Comparison of ENCODE assay signal across 8 cellular contexts in the genomic region with DNA sequence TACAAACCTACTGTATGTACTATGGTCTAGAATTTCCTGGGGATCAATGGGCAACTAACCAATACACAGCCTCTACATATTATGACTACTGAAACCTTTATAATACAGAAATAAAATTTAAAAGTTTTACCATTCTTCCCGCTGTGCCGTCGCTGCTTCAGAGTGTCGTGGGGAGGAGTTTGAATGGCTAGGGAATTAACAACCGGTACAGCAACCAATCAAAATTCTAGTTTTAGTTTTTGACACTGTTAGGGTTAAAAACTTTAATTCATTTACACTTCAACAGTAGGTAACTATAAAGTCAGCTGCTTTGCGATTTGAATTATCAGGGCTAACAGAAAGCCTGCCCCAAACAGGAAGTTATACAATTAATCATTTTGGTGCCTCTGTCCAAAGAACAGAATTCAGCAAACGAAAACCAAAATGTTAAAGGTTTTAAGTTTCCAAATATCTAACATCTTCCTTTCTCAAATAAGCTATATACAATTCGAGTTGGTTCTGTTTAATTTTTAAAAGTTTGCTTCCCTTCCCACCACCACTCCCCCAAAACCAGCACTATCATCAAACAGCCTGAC. TPM values are rescaled to one million over a fixed set of nuclear protein-coding genes. Genes with fewer than 3 reads are reported as not detected.
DNase-seq lines count a peak whose midpoint lies in the region; ATAC-seq and TF ChIP-seq lines count a peak whose summit lies in the region.

No MANE protein-coding gene starts in this region.

- peak overlapping the region; percentile 98 for H3K4me3 Mint-ChIP-seq in activated naive CD4-positive, alpha-beta T cell treated with anti-CD3 and anti-CD28 coated beads, Interleukin-2, amount 10 ng/mL, durations not matched to agents 7 days and 5 days
- H3K4me3 Mint-ChIP-seq in activated T-helper 17 cell treated with anti-CD3 and anti-CD28 coated beads, Interleukin-2, amount 50 U/mL, for 72 hours = peak overlapping the region; percentile 100

- H3K9me3 ChIP-seq in testis = no peaks in the 10 kb centered on the region

- intact Hi-C loops in testis (cut with DNase I; ENCODE audit: low total_unique reads) = loop anchor here (5.0 to 10.0 kb wide), 2 partner anchors 61 to 423 kb away; partner anchors contain the start of genes ENOPH1, HNRNPDL and SCD5

- no peak for TF ChIP-seq POLR2A in testis (IDR thresholded peaks at IDR 0.05)

- no peaks in the 10 kb centered on the region for H3K9me3 Mint-ChIP-seq in activated naive CD4-positive, alpha-beta T cell treated with anti-CD3 and anti-CD28 coated beads, Interleukin-2, amount 10 ng/mL, durations not matched to agents 7 days and 5 days
- H3K9me3 Mint-ChIP-seq in activated T-helper 17 cell treated with anti-CD3 and anti-CD28 coated beads, Interleukin-2, amount 50 U/mL, for 72 hours = no peaks in the 10 kb centered on the region

- H3K27me3 Mint-ChIP-seq in activated naive CD4-positive, alpha-beta T cell treated with anti-CD3 and anti-CD28 coated beads, Interleukin-2, amount 10 ng/mL, durations not matched to agents 7 days and 5 days = peaks cover 7% of the 10 kb centered on the region
- H3K27me3 Mint-ChIP-seq in activated T-helper 17 cell treated with anti-CD3 and anti-CD28 coated beads, Interleukin-2, amount 50 U/mL, for 72 hours = no peaks in the 10 kb centered on the region

- peaks cover 35% of the 10 kb centered on the region for H3K4me1 ChIP-seq in testis

- no peak for DNase-seq in activated naive CD4-positive, alpha-beta T cell treated with anti-CD3 and anti-CD28 coated beads, Interleukin-2, amount 10 ng/mL, durations not matched to agents 7 days and 5 days
- DNase-seq in activated naive CD4-positive, alpha-beta T cell (lab: John Stamatoyannopoulos, UW) = no peak
- DNase-seq in iris pigment epithelial cell (ENCODE audit: low read depth) (peak; percentile 18), testis (no peak)

- 1 to 2% methylated on average over 8 of the region's 8 CpGs for WGBS in testis, 2 donors

- ATAC-seq in activated T-helper 17 cell treated with anti-CD3 and anti-CD28 coated beads, Interleukin-2, amount 50 U/mL, for 72 hours (replicated peaks) = no peak
- ATAC-seq in GM19463 (IDR thresholded peaks at IDR 0.05; ENCODE audit: unreplicated experiment) (no peak), GM21528 (IDR thresholded peaks at IDR 0.05; ENCODE audit: low FRiP score, unreplicated experiment) (no peak), GM21447 (IDR thresholded peaks at IDR 0.05; ENCODE audit: unreplicated experiment) (no peak)

- no peaks in the 10 kb centered on the region for H3K27me3 ChIP-seq in testis

- peak overlapping the region in 1 of 2 donors; percentile 100 for H3K27ac ChIP-seq in testis

- CTCF ChIA-PET in activated naive CD4-positive, alpha-beta T cell treated with anti-CD3 and anti-CD28 coated beads, Interleukin-2, amount 10 ng/mL, durations not matched to agents 7 days and 5 days (lab: Charles Lee) = interaction anchor here (3.6 to 3.7 kb wide), 2 partner anchors 11 to 57 kb away, joined by 17 to 22 read pairs; no protein-coding TSS in a partner anchor

- H3K4me3 ChIP-seq in testis = peak overlapping the region; percentile 98 to 99

- peaks cover 56% of the 10 kb centered on the region for H3K4me1 Mint-ChIP-seq in activated naive CD4-positive, alpha-beta T cell treated with anti-CD3 and anti-CD28 coated beads, Interleukin-2, amount 10 ng/mL, durations not matched to agents 7 days and 5 days
- peaks cover 33% of the 10 kb centered on the region for H3K4me1 Mint-ChIP-seq in activated T-helper 17 cell treated with anti-CD3 and anti-CD28 coated beads, Interleukin-2, amount 50 U/mL, for 72 hours

- peaks cover 74% of the 10 kb centered on the region for H3K36me3 Mint-ChIP-seq in activated naive CD4-positive, alpha-beta T cell treated with anti-CD3 and anti-CD28 coated beads, Interleukin-2, amount 10 ng/mL, durations not matched to agents 7 days and 5 days
- H3K36me3 Mint-ChIP-seq in activated T-helper 17 cell treated with anti-CD3 and anti-CD28 coated beads, Interleukin-2, amount 50 U/mL, for 72 hours (ENCODE audit: low read depth) = peaks cover 93% of the 10 kb centered on the region

- TF ChIP-seq CTCF in testis (IDR thresholded peaks at IDR 0.05) = no peak

- H3K36me3 ChIP-seq in testis (ENCODE audit: low read depth, missing control alignments) = no peaks in the 10 kb centered on the region

- H3K27ac Mint-ChIP-seq in activated naive CD4-positive, alpha-beta T cell treated with anti-CD3 and anti-CD28 coated beads, Interleukin-2, amount 10 ng/mL, durations not matched to agents 7 days and 5 days = peak overlapping the region; percentile 97
- peak overlapping the region; percentile 94 for H3K27ac Mint-ChIP-seq in activated T-helper 17 cell treated with anti-CD3 and anti-CD28 coated beads, Interleukin-2, amount 50 U/mL, for 72 hours

RNA-seq across cellular contexts. Expression of gene HNRNPD, which starts 2.3 kb away (rescaled TPM):
- 100 to 1,000 TPM; 241 to 437 TPM for total RNA-seq in activated T-helper 17 cell treated with anti-CD3 and anti-CD28 coated beads, Interleukin-2, amount 50 U/mL, for 72 hours
- 100 to 1,000 TPM; 114 to 118 TPM for total RNA-seq in testis
- polyA plus RNA-seq in testis (ENCODE audit: insufficient read depth, low read depth, low replicate concordance) = 221 TPM

RNA-seq across cellular contexts. Expression of gene HNRNPDL, which starts 58.8 kb away (rescaled TPM):
- 100 to 1,000 TPM; 158 to 260 TPM for total RNA-seq in activated T-helper 17 cell treated with anti-CD3 and anti-CD28 coated beads, Interleukin-2, amount 50 U/mL, for 72 hours
- total RNA-seq in testis = 100 to 1,000 TPM; 203 to 218 TPM
- polyA plus RNA-seq in testis (ENCODE audit: insufficient read depth, low read depth, low replicate concordance) = 226 TPM

RNA-seq across cellular contexts. Expression of gene ENOPH1, which starts 58.9 kb away (rescaled TPM):
- 10 to 100 TPM; 48.0 to 61.1 TPM for total RNA-seq in activated T-helper 17 cell treated with anti-CD3 and anti-CD28 coated beads, Interleukin-2, amount 50 U/mL, for 72 hours
- total RNA-seq in testis = 10 to 100 TPM; 13.9 to 20.8 TPM
- 19.9 TPM for polyA plus RNA-seq in testis (ENCODE audit: insufficient read depth, low read depth, low replicate concordance)
